ENCODE assay signal across 1 cellular context in the genomic region with DNA sequence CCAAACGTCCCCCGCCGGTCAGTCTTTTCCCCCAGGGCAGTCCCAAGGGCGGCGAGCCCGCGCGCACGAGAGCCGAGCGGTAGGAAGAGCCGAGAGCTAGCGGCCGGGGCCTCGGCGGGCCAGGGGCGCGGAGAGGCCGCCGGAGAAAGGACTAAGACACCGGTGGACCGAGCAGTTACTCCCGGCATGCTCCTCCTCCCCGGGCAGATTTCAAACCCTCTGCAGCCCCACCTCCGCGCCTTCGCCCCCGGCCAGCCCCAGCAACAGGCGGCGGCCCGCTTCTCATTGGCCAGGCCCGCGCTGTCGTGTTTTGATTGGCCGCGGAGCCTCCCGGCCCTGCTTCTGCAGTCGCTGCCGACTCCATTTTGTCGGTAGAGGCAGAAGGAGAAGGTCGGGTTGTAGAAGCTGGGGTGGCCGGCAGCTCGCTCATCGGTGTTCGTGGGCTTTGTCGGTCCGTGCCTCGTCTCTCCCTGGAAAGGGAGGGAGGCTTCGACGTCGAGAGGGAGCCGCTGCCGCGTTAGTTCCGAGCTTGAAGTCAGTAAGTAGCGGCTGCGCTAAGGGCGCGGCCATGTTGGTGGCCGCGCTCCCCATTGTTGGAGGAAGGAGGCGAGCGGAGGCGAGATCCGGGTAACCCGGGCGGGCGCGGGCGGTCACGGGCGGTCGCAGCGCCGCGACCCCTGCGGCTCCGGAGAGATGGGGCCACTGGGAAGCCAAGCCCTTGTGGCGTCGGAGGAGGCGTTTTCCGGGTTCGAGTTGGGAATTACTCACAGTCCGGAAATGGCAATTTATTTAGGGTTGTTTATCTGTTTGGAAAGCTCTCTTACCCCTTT.
A peak's percentile ranks its signal among the peaks of the same experiment; 100 is the strongest.
TF ChIP-seq lines count a peak whose summit lies in the region.

A gene with protein sequence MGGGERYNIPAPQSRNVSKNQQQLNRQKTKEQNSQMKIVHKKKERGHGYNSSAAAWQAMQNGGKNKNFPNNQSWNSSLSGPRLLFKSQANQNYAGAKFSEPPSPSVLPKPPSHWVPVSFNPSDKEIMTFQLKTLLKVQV (plus strand): TSS at position 368 of the 830 bp plus-strand sequence. CDS start 1,630 bp downstream, outside the sequence.

TF ChIP-seq in HEK293, 187 proteins besides CTCF, POLR2A, EP300 and RAD21 (continued from another document):
- TF ChIP-seq WT1 (tag by site-specific recombination; IDR thresholded peaks at IDR 0.05) (peak; percentile 3), ZBTB1 (tag by site-specific recombination; IDR thresholded peaks at IDR 0.05) (0 out of 2 replicates have a peak, but pooled peaks have one; percentile 7), KLF10 (tag by site-specific recombination; IDR thresholded peaks at IDR 0.05) (peak; percentile 58), ZNF629 (tag by site-specific recombination; IDR thresholded peaks at IDR 0.05) (peak; percentile 46), ZNF48 (tag by site-specific recombination; IDR thresholded peaks at IDR 0.05) (no peak), ZFP69B (tag by site-specific recombination; IDR thresholded peaks at IDR 0.05) (0 out of 2 replicates have a peak, but pooled peaks have one; percentile 49), ZNF324 (tag by site-specific recombination; IDR thresholded peaks at IDR 0.05) (peak; percentile 25), ZNF561 (tag by site-specific recombination; IDR thresholded peaks at IDR 0.05; ENCODE audit: borderline replicate concordance) (peak; percentile 54; the same call in 1 of the 2 replicates), ZNF16 (tag by site-specific recombination; IDR thresholded peaks at IDR 0.05; ENCODE audit: low read depth) (0 out of 2 replicates have a peak, but pooled peaks have one; percentile 24), ZNF341 (tag by site-specific recombination; IDR thresholded peaks at IDR 0.05; ENCODE audit: low read depth) (peak; percentile 96), ZNF610 (tag by site-specific recombination; IDR thresholded peaks at IDR 0.05; ENCODE audit: borderline replicate concordance) (peak; percentile 76; the same call in 1 of the 2 replicates)
- TF ChIP-seq, protein P1, sequence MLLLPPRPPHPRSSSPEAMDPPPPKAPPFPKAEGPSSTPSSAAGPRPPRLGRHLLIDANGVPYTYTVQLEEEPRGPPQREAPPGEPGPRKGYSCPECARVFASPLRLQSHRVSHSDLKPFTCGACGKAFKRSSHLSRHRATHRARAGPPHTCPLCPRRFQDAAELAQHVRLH (tag by site-specific recombination; IDR thresholded peaks at IDR 0.05) = 0 out of 2 replicates have a peak, but pooled peaks have one; percentile 33
- TF ChIP-seq, protein P2, sequence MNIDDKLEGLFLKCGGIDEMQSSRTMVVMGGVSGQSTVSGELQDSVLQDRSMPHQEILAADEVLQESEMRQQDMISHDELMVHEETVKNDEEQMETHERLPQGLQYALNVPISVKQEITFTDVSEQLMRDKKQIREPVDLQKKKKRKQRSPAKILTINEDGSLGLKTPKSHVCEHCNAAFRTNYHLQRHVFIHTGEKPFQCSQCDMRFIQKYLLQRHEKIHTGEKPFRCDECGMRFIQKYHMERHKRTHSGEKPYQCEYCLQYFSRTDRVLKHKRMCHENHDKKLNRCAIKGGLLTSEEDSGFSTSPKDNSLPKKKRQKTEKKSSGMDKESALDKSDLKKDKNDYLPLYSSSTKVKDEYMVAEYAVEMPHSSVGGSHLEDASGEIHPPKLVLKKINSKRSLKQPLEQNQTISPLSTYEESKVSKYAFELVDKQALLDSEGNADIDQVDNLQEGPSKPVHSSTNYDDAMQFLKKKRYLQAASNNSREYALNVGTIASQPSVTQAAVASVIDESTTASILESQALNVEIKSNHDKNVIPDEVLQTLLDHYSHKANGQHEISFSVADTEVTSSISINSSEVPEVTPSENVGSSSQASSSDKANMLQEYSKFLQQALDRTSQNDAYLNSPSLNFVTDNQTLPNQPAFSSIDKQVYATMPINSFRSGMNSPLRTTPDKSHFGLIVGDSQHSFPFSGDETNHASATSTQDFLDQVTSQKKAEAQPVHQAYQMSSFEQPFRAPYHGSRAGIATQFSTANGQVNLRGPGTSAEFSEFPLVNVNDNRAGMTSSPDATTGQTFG (tag by site-specific recombination; IDR thresholded peaks at IDR 0.05; ENCODE audit: borderline replicate concordance) = no peak
- TF ChIP-seq, protein P3, sequence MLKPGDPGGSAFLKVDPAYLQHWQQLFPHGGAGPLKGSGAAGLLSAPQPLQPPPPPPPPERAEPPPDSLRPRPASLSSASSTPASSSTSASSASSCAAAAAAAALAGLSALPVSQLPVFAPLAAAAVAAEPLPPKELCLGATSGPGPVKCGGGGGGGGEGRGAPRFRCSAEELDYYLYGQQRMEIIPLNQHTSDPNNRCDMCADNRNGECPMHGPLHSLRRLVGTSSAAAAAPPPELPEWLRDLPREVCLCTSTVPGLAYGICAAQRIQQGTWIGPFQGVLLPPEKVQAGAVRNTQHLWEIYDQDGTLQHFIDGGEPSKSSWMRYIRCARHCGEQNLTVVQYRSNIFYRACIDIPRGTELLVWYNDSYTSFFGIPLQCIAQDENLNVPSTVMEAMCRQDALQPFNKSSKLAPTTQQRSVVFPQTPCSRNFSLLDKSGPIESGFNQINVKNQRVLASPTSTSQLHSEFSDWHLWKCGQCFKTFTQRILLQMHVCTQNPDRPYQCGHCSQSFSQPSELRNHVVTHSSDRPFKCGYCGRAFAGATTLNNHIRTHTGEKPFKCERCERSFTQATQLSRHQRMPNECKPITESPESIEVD (tag by site-specific recombination; IDR thresholded peaks at IDR 0.05) = no peak
